In the genomic region with DNA sequence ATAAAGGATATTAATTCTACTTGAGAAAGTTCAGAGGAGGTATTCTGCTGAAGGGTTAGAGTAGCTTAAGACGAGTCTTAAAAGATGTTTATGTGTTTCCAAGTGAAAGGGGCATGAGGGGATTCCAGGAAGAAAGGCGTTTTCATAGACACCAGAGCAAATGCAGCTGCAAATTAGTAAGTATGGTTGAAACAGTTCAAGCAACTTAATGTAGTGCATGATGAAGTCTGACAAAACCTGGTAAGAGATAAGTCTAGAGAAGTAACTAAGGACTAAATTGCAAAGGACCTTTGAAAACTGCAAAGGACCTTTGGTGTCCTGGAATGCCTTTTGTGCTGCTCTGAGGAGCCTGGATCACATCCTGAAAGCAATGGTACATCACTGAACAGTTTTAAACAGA, we compare ENCODE assay signal across 25 cellular contexts. TPM values are rescaled to one million over a fixed set of nuclear protein-coding genes. Genes with fewer than 3 reads are reported as not detected.
"Had no signal": no experiment of that assay in that cellular context is flagged by ENCODE, and none has a peak within 500 bp of the region (broad histone marks: within the 10 kb centered on the region; RNA-seq: fewer than 3 reads in every experiment).

No MANE protein-coding gene starts in this region.

- H3K4me3 ChIP-seq: adrenal gland, coronary artery, esophagus muscularis mucosa, gastrocnemius medialis, mucosa of descending colon, testis, upper lobe of right lung had no signal

- H3K9me3 Mint-ChIP-seq: activated CD4-positive, alpha-beta T cell treated with anti-CD3 and anti-CD28 coated beads, Interleukin-2, amount 10 ng/mL, durations not matched to agents 7 days and 5 days; activated naive CD4-positive, alpha-beta T cell treated with anti-CD3 and anti-CD28 coated beads, Interleukin-2, amount 50 U/mL, for 72 hours; activated T-cell treated with anti-CD3 and anti-CD28 coated beads, Interleukin-2, amount 50 U/mL, for 24 hours; activated T-helper 17 cell treated with anti-CD3 and anti-CD28 coated beads, Interleukin-2, amount 50 U/mL, for 72 hours; neural crest cell; stimulated activated memory B cell treated with anti-CD40 and anti-IgM and Interleukin-4, amounts not matched to agents 10 μg/mL and 1 μg/mL and 100 μg/mL, for 72 hours had no signal

- H3K27me3 Mint-ChIP-seq: activated CD4-positive, alpha-beta T cell treated with anti-CD3 and anti-CD28 coated beads, Interleukin-2, amount 10 ng/mL, durations not matched to agents 7 days and 5 days; activated T-helper 17 cell treated with anti-CD3 and anti-CD28 coated beads, Interleukin-2, amount 50 U/mL, for 72 hours; T-helper 17 cell had no signal

- H3K36me3 Mint-ChIP-seq: activated naive CD4-positive, alpha-beta T cell treated with anti-CD3 and anti-CD28 coated beads, Interleukin-2, amount 50 U/mL, for 72 hours; stimulated activated memory B cell treated with anti-CD40 and anti-IgM and Interleukin-4, amounts not matched to agents 10 μg/mL and 1 μg/mL and 100 μg/mL, for 72 hours had no signal

- H3K36me3 ChIP-seq: adrenal gland, esophagus muscularis mucosa, gastrocnemius medialis, upper lobe of right lung had no signal

- H3K27ac ChIP-seq: adrenal gland, esophagus muscularis mucosa, upper lobe of right lung had no signal

- H3K4me1 ChIP-seq: adrenal gland, esophagus muscularis mucosa, gastrocnemius medialis, upper lobe of right lung had no signal

- ATAC-seq: activated CD4-positive, CD25-positive, alpha-beta regulatory T cell treated with anti-CD3 and anti-CD28 coated beads, Interleukin-2, amount 50 U/mL, for 24 hours; activated naive CD4-positive, alpha-beta T cell treated with anti-CD3 and anti-CD28 coated beads, Interleukin-2, amount 50 U/mL, for 72 hours; activated T-helper 17 cell treated with anti-CD3 and anti-CD28 coated beads, Interleukin-2, amount 50 U/mL, for 72 hours; gastrocnemius medialis; left ventricle myocardium superior; mucosa of descending colon; sciatic nerve; stimulated activated memory B cell treated with anti-CD40 and anti-IgM and Interleukin-4, amounts not matched to agents 10 μg/mL and 1 μg/mL and 100 μg/mL, for 72 hours; T-helper 17 cell; upper lobe of right lung had no signal

- DNase-seq: activated CD4-positive, alpha-beta T cell treated with anti-CD3 and anti-CD28 coated beads, Interleukin-2, amount 10 ng/mL, durations not matched to agents 7 days and 5 days; activated CD8-positive, alpha-beta memory T cell treated with anti-CD3 and anti-CD28 coated beads, Interleukin-2, amount 50 U/mL, for 4 hours; activated T-cell treated with anti-CD3 and anti-CD28 coated beads, Interleukin-2, amount 50 U/mL, for 24 hours; adrenal gland; gastrocnemius medialis; left ventricle myocardium superior; mammary epithelial cell; mucosa of descending colon; occipital lobe; posterior cingulate gyrus; small intestine; stimulated activated CD4-positive, alpha-beta T cell treated with anti-CD3 and anti-CD28 coated beads, Interleukin-15, amount 100 ng/mL, for 24 hours; T-helper 17 cell; testis; upper lobe of right lung had no signal

- H3K9me3 ChIP-seq: adrenal gland, esophagus muscularis mucosa, gastrocnemius medialis, mucosa of descending colon, testis, upper lobe of right lung had no signal

- H3K4me3 Mint-ChIP-seq: activated CD4-positive, alpha-beta T cell treated with anti-CD3 and anti-CD28 coated beads, Interleukin-2, amount 10 ng/mL, durations not matched to agents 7 days and 5 days; activated T-cell treated with anti-CD3 and anti-CD28 coated beads, Interleukin-2, amount 50 U/mL, for 24 hours; activated T-helper 17 cell treated with anti-CD3 and anti-CD28 coated beads, Interleukin-2, amount 50 U/mL, for 72 hours; neural crest cell; stimulated activated memory B cell treated with anti-CD40 and anti-IgM and Interleukin-4, amounts not matched to agents 10 μg/mL and 1 μg/mL and 100 μg/mL, for 72 hours; T-helper 17 cell had no signal

- H3K4me1 Mint-ChIP-seq: activated CD4-positive, alpha-beta T cell treated with anti-CD3 and anti-CD28 coated beads, Interleukin-2, amount 10 ng/mL, durations not matched to agents 7 days and 5 days; activated T-helper 17 cell treated with anti-CD3 and anti-CD28 coated beads, Interleukin-2, amount 50 U/mL, for 72 hours; neural crest cell; stimulated activated memory B cell treated with anti-CD40 and anti-IgM and Interleukin-4, amounts not matched to agents 10 μg/mL and 1 μg/mL and 100 μg/mL, for 72 hours; T-helper 17 cell had no signal

- H3K27ac Mint-ChIP-seq: activated CD4-positive, alpha-beta T cell treated with anti-CD3 and anti-CD28 coated beads, Interleukin-2, amount 10 ng/mL, durations not matched to agents 7 days and 5 days; activated naive CD4-positive, alpha-beta T cell treated with anti-CD3 and anti-CD28 coated beads, Interleukin-2, amount 50 U/mL, for 72 hours; activated T-cell treated with anti-CD3 and anti-CD28 coated beads, Interleukin-2, amount 50 U/mL, for 24 hours; activated T-helper 17 cell treated with anti-CD3 and anti-CD28 coated beads, Interleukin-2, amount 50 U/mL, for 72 hours; stimulated activated memory B cell treated with anti-CD40 and anti-IgM and Interleukin-4, amounts not matched to agents 10 μg/mL and 1 μg/mL and 100 μg/mL, for 72 hours; T-helper 17 cell had no signal

- H3K27me3 ChIP-seq: adrenal gland, esophagus muscularis mucosa, gastrocnemius medialis, testis, upper lobe of right lung had no signal

RNA-seq across cellular contexts. Expression of gene LUM, which starts 11.5 kb away (rescaled TPM):
- total RNA-seq: activated CD4-positive, alpha-beta T cell treated with anti-CD3 and anti-CD28 coated beads, Interleukin-2, amount 10 ng/mL, durations not matched to agents 7 days and 5 days; activated naive CD4-positive, alpha-beta T cell treated with anti-CD3 and anti-CD28 coated beads, Interleukin-2, amount 50 U/mL, for 72 hours; activated T-helper 17 cell treated with anti-CD3 and anti-CD28 coated beads, Interleukin-2, amount 50 U/mL, for 72 hours; T-helper 17 cell had no signal
- polyA plus RNA-seq: mammary epithelial cell had no signal

RNA-seq across cellular contexts. Expression of gene KERA, which starts 42.0 kb away (rescaled TPM):
- total RNA-seq: activated CD4-positive, alpha-beta T cell treated with anti-CD3 and anti-CD28 coated beads, Interleukin-2, amount 10 ng/mL, durations not matched to agents 7 days and 5 days; activated naive CD4-positive, alpha-beta T cell treated with anti-CD3 and anti-CD28 coated beads, Interleukin-2, amount 50 U/mL, for 72 hours; activated T-helper 17 cell treated with anti-CD3 and anti-CD28 coated beads, Interleukin-2, amount 50 U/mL, for 72 hours; adrenal gland; bronchial epithelial cell; esophagus muscularis mucosa; left ventricle myocardium superior; mammary epithelial cell; neural crest cell; renal cortical epithelial cell; T-helper 17 cell; upper lobe of right lung had no signal
- polyA plus RNA-seq: adrenal gland, mammary epithelial cell had no signal
